ENCODE assay signal across 8 cellular contexts in genomic region chr4:81052119-81053068, GRCh38. TPM values are rescaled to one million over a fixed set of nuclear protein-coding genes. Genes with fewer than 3 reads are reported as not detected.
DNase-seq lines count a peak whose midpoint lies in the region; ATAC-seq, FAIRE-seq and TF ChIP-seq lines count a peak whose summit lies in the region.

No MANE protein-coding gene starts in this region.

- H3K27ac ChIP-seq in right atrium auricular region = no peak overlapping the region
- no peak overlapping the region for H3K27ac ChIP-seq in small intestine (ENCODE audit: low read depth in 1 of 2, low read length in 1 of 2)

- no peak overlapping the region for H3K4me3 ChIP-seq in right atrium auricular region
- no peak overlapping the region for H3K4me3 ChIP-seq in small intestine (ENCODE audit: low read depth in 1 of 2, low read length in 2 of 2)

- H3K36me3 ChIP-seq in right atrium auricular region (no peaks in the 10 kb centered on the region), small intestine (ENCODE audit: control insufficient read depth in 2 of 2, insufficient read depth in 2 of 2, low read length in 2 of 2) (no peaks in the 10 kb centered on the region)

- no peaks in the 10 kb centered on the region for H3K4me1 Mint-ChIP-seq in activated naive CD4-positive, alpha-beta T cell treated with anti-CD3 and anti-CD28 coated beads, Interleukin-2, amount 50 U/mL, for 24 hours
- H3K4me1 Mint-ChIP-seq in activated T-helper 17 cell treated with anti-CD3 and anti-CD28 coated beads, Interleukin-2, amount 50 U/mL, for 72 hours = no peaks in the 10 kb centered on the region

- ATAC-seq in GM19438 (IDR thresholded peaks at IDR 0.05; ENCODE audit: low read depth, unreplicated experiment) (peak; percentile 99), HG03432 (IDR thresholded peaks at IDR 0.05; ENCODE audit: unreplicated experiment) (peak; percentile 100)
- no peak for ATAC-seq in activated T-helper 17 cell treated with anti-CD3 and anti-CD28 coated beads, Interleukin-2, amount 50 U/mL, for 72 hours (replicated peaks)

- H3K27me3 ChIP-seq in right atrium auricular region = no peaks in the 10 kb centered on the region
- no peaks in the 10 kb centered on the region for H3K27me3 ChIP-seq in small intestine (ENCODE audit: control insufficient read depth in 2 of 2, insufficient read depth in 2 of 2, low read length in 2 of 2)

- H3K27ac Mint-ChIP-seq in activated naive CD4-positive, alpha-beta T cell treated with anti-CD3 and anti-CD28 coated beads, Interleukin-2, amount 50 U/mL, for 24 hours = peak overlapping the region; percentile 10
- no peak overlapping the region for H3K27ac Mint-ChIP-seq in activated T-helper 17 cell treated with anti-CD3 and anti-CD28 coated beads, Interleukin-2, amount 50 U/mL, for 72 hours

- no peak overlapping the region for H3K4me3 Mint-ChIP-seq in activated naive CD4-positive, alpha-beta T cell treated with anti-CD3 and anti-CD28 coated beads, Interleukin-2, amount 50 U/mL, for 24 hours
- H3K4me3 Mint-ChIP-seq in activated T-helper 17 cell treated with anti-CD3 and anti-CD28 coated beads, Interleukin-2, amount 50 U/mL, for 72 hours = no peak overlapping the region

- H3K9me3 ChIP-seq in right atrium auricular region (no peaks in the 10 kb centered on the region), small intestine (ENCODE audit: control insufficient read depth, low read depth) (no peaks in the 10 kb centered on the region)

- TF ChIP-seq CTCF in right atrium auricular region (IDR thresholded peaks at IDR 0.05) = peak; percentile 57 to 77

- peaks cover 0 to 12% of the 10 kb centered on the region in 2 donors for H3K4me1 ChIP-seq in right atrium auricular region
- H3K4me1 ChIP-seq in small intestine (ENCODE audit: control insufficient read depth in 2 of 2, insufficient read depth in 1 of 2, low read depth in 1 of 2, low read length in 1 of 2) = peaks cover 4 to 6% of the 10 kb centered on the region in 2 donors

- 29 to 54% (median 36%) methylated on average over 7 of the region's 7 CpGs for WGBS in small intestine, 3 donors

- no peaks in the 10 kb centered on the region for H3K9me3 Mint-ChIP-seq in activated naive CD4-positive, alpha-beta T cell treated with anti-CD3 and anti-CD28 coated beads, Interleukin-2, amount 50 U/mL, for 24 hours
- H3K9me3 Mint-ChIP-seq in activated T-helper 17 cell treated with anti-CD3 and anti-CD28 coated beads, Interleukin-2, amount 50 U/mL, for 72 hours = no peaks in the 10 kb centered on the region

- DNase-seq in EL = peak; percentile 55
- DNase-seq in OCI-M2 (lab: John Stamatoyannopoulos, UW; ENCODE audit: unreplicated experiment) = peak; percentile 59
- no peak for DNase-seq in right atrium auricular region (ENCODE audit: low spot score)
- DNase-seq in small intestine = peak; percentile 83

- H3K36me3 Mint-ChIP-seq in activated naive CD4-positive, alpha-beta T cell treated with anti-CD3 and anti-CD28 coated beads, Interleukin-2, amount 50 U/mL, for 24 hours = no peaks in the 10 kb centered on the region
- no peaks in the 10 kb centered on the region for H3K36me3 Mint-ChIP-seq in activated T-helper 17 cell treated with anti-CD3 and anti-CD28 coated beads, Interleukin-2, amount 50 U/mL, for 72 hours (ENCODE audit: low read depth)

- no peak for FAIRE-seq in small intestine (lab: Jason Lieb, UNC)

- H3K27me3 Mint-ChIP-seq in activated naive CD4-positive, alpha-beta T cell treated with anti-CD3 and anti-CD28 coated beads, Interleukin-2, amount 50 U/mL, for 24 hours = peaks cover 6% of the 10 kb centered on the region
- peaks cover 8% of the 10 kb centered on the region for H3K27me3 Mint-ChIP-seq in activated T-helper 17 cell treated with anti-CD3 and anti-CD28 coated beads, Interleukin-2, amount 50 U/mL, for 72 hours

RNA-seq across cellular contexts. Expression of gene BMP3, which starts 21.9 kb away (rescaled TPM):
- total RNA-seq in right atrium auricular region = under 1 TPM; 0.08 to 0.52 TPM
- polyA plus RNA-seq in small intestine = 1 to 10 TPM in 1 of 3 donors, under 1 TPM in 1, not detected in 1; 0.45 to 7.8 TPM
- under 1 TPM in 1 of 2 donors, not detected in 1; 0.05 TPM for total RNA-seq in activated T-helper 17 cell treated with anti-CD3 and anti-CD28 coated beads, Interleukin-2, amount 50 U/mL, for 72 hours
